22 cellular contexts compared by ENCODE assay signal in genomic region chr18:2310824-2311349, GRCh38.
"Had no signal": no experiment of that assay in that cellular context is flagged by ENCODE, and none has a peak within 500 bp of the region (broad histone marks: within the 10 kb centered on the region; RNA-seq: fewer than 3 reads in every experiment).

No MANE protein-coding gene starts in this region.

- H3K27ac ChIP-seq: coronary artery, heart left ventricle, left lung, lower lobe of right lung, neural progenitor cell, pancreas, suprapubic skin, thyroid gland, uterus had no signal

- H3K4me2 ChIP-seq: neural progenitor cell, smooth muscle cell had no signal

- FAIRE-seq: islet of Langerhans, pancreas had no signal

- H3K36me3 ChIP-seq: heart left ventricle, left lung, lower lobe of right lung, neural progenitor cell, pancreas, suprapubic skin, thyroid gland, uterus had no signal

- H3K4me1 ChIP-seq: heart left ventricle, left lung, lower lobe of right lung, neural progenitor cell, suprapubic skin, thyroid gland, uterus had no signal

- ATAC-seq: heart left ventricle; left lung; lower lobe of right lung; natural killer cell treated with Interleukin-12 subunit alpha and Interleukin-12 subunit beta and Interleukin-15 and Interleukin-18, amount 100 ng/mL, for 72 hours; pancreas; right cardiac atrium; stimulated activated effector memory CD8-positive, alpha-beta T cell treated with anti-CD3 and anti-CD28 coated beads, Interleukin-12 subunit alpha, Interleukin-12 subunit beta, amount 100 ng/mL, for 72 hours; stimulated activated naive CD8-positive, alpha-beta T cell treated with anti-CD3 and anti-CD28 coated beads, Interleukin-15, Interleukin-2, amounts not matched to agents 100 U/mL and 50 U/mL, for 24 hours had no signal

- H3K9ac ChIP-seq: neural progenitor cell had no signal

- H3K9me3 ChIP-seq: heart left ventricle, left lung, lower lobe of right lung, pancreas, suprapubic skin, thyroid gland, uterus had no signal

- H3K27me3 ChIP-seq: left lung, neural progenitor cell, pancreas, suprapubic skin, thyroid gland, uterus had no signal

- H2AFZ ChIP-seq: neural progenitor cell had no signal

- H3K4me3 ChIP-seq: coronary artery, heart left ventricle, left lung, lower lobe of right lung, neural progenitor cell, pancreas, smooth muscle cell, suprapubic skin, thyroid gland, uterus had no signal

- DNase-seq: effector CD4-positive, alpha-beta T cell; foreskin melanocyte; heart left ventricle; hippocampal formation; left lung; lower lobe of right lung; mesenchymal stem cell; midbrain; occipital lobe; pancreas; right cardiac atrium; stimulated activated CD4-positive, alpha-beta T cell treated with anti-CD3 and anti-CD28 coated beads, Interleukin-2, amount 100 ng/mL, for 48 hours; stimulated activated naive CD8-positive, alpha-beta T cell treated with anti-CD3 and anti-CD28 coated beads, Interleukin-15, Interleukin-2, amounts not matched to agents 100 U/mL and 50 U/mL, for 24 hours; thyroid gland; uterus had no signal
